13 cellular contexts compared by ENCODE assay signal in the genomic region with DNA sequence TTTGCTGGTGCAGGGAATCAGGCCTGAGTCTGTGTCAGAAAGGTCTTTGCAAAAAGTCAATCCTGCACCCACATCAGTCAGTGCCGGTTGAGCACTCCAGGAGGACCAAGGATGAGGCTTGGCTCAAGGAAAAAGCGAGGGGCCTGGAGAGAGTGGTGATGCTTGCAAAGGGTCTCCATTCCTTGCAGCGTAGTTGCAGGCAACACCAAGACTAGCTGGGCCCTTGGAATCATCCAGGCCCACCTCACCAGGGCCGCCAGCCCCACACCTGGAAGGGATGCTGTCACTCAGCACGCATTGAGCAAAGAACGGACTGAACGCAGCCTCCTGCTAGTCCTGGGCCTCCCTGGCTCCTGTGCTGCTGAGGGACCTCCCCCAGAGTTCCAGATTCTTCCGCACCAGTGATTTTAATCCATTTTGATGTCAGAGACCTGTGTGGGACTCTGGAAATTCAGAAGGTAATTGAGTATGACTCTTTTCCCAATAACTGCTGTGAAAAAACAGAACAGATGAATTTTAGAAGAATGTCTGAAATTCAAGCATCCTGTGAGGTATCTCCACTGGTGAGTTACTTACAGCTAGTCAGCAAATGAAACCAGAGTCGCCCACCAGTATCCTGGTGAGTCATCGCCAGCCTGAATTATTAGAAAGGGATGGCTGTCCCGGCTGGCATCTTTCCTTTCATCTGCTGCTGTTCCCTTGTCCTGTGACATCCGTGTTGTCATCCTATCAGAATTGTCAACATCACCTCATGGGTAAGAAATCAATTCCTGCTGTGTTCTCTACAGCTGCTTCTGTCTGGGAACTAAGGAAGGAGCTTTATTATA.
DNase-seq lines count a peak whose midpoint lies in the region; TF ChIP-seq lines count a peak whose summit lies in the region.
"Had no signal": no experiment of that assay in that cellular context is flagged by ENCODE, and none has a peak within 500 bp of the region (broad histone marks: within the 10 kb centered on the region; RNA-seq: fewer than 3 reads in every experiment).

No MANE protein-coding gene starts in this region.

- POLR2A ChIA-PET in CD8-positive, alpha-beta memory T cell (lab: Charles Lee): no interaction called here

- H3K27me3 ChIP-seq in mesendoderm (ENCODE audit: insufficient read depth, low read length, poor library complexity): no peaks in the 10 kb centered on the region
- H3K27me3 ChIP-seq in CD8-positive, alpha-beta memory T cell (ENCODE audit: insufficient read depth, low read length, poor library complexity, severe bottlenecking): no peaks in the 10 kb centered on the region
- H3K27me3 ChIP-seq: esophagus muscularis mucosa had no signal

- H3K23ac ChIP-seq in mesendoderm (ENCODE audit: low read length): no peak overlapping the region

- no peaks in the 10 kb centered on the region for H3K79me1 ChIP-seq in mesendoderm (ENCODE audit: low read length)

- H4K8ac ChIP-seq in mesendoderm (ENCODE audit: low read depth, low read length): no peak overlapping the region

- H3K4me1 Mint-ChIP-seq in CD8-positive, alpha-beta memory T cell: no peaks in the 10 kb centered on the region
- H3K4me1 Mint-ChIP-seq: activated CD4-positive, alpha-beta T cell treated with anti-CD3 and anti-CD28 coated beads for 36 hours had no signal

- WGBS in mesendoderm (ENCODE audit: extremely low coverage, insufficient coverage, low lambda C conversion rate): no CpG with 5 or more reads among the region's 12 CpGs

- no peak overlapping the region for H2BK5ac ChIP-seq in mesendoderm (ENCODE audit: low read length)

- H3K4me3 ChIP-seq in choroid plexus epithelial cell (ENCODE audit: low read depth, low read length) (no peak overlapping the region), mesendoderm (ENCODE audit: low read length) (no peak overlapping the region)
- no peak overlapping the region for H3K4me3 ChIP-seq in CD8-positive, alpha-beta memory T cell (ENCODE audit: low read length)
- H3K4me3 ChIP-seq: esophagus muscularis mucosa had no signal

- no peaks in the 10 kb centered on the region for H3K27me3 Mint-ChIP-seq in CD8-positive, alpha-beta memory T cell
- H3K27me3 Mint-ChIP-seq: activated CD4-positive, alpha-beta T cell treated with anti-CD3 and anti-CD28 coated beads for 36 hours; natural killer cell treated with Interleukin-12 subunit alpha and Interleukin-12 subunit beta and Interleukin-15 and Interleukin-18, amount 100 ng/mL, for 72 hours had no signal

- peaks cover 0 to 8% (median 3%) of the 10 kb centered on the region in 5 donors for H3K9me3 Mint-ChIP-seq in CD8-positive, alpha-beta memory T cell

- H2BK120ac ChIP-seq in mesendoderm (ENCODE audit: low read depth, low read length): no peak overlapping the region

- no peak overlapping the region for H2AK5ac ChIP-seq in mesendoderm (ENCODE audit: low read length)

- H2BK15ac ChIP-seq in mesendoderm (replicated peaks; ENCODE audit: low read depth): no peak overlapping the region

- CTCF ChIA-PET in CD8-positive, alpha-beta memory T cell (lab: Charles Lee): no interaction called here

- H3K9ac ChIP-seq in mesendoderm (ENCODE audit: low read length): no peak overlapping the region

- H3K79me2 ChIP-seq in mesendoderm (ENCODE audit: control insufficient read depth, insufficient read depth, low read length): no peaks in the 10 kb centered on the region

- H3K36me3 ChIP-seq in mesendoderm (ENCODE audit: control insufficient read depth, insufficient read depth, low read length): no peaks in the 10 kb centered on the region
- no peaks in the 10 kb centered on the region for H3K36me3 ChIP-seq in CD8-positive, alpha-beta memory T cell (ENCODE audit: insufficient read depth, low read length)

- no peak overlapping the region for H4K5ac ChIP-seq in mesendoderm (ENCODE audit: low read length)

- no peak overlapping the region for H3K56ac ChIP-seq in mesendoderm (ENCODE audit: low read length)

- DNase-seq in AG08396 (ENCODE audit: low spot score) (peak; percentile 49), LHCN-M2 (ENCODE audit: low read depth) (peak; percentile 78), choroid plexus epithelial cell (ENCODE audit: low read depth) (peak; percentile 59), mesendoderm (peak; percentile 74), NCI-H748 treated with DMSO at 0.1 percent for 48 hours (lab: John Stamatoyannopoulos, UW) (no peak)
- DNase-seq in stimulated activated CD4-positive, alpha-beta T cell treated with anti-CD3 and anti-CD28 coated beads, Interleukin-4, amount 100 ng/mL, for 24 hours: no peak
- DNase-seq in CD8-positive, alpha-beta memory T cell: no peak
- DNase-seq in stimulated activated CD4-positive, alpha-beta T cell treated with anti-CD3 and anti-CD28 coated beads, Interleukin-2, amount 100 ng/mL, for 48 hours: no peak
- DNase-seq: activated CD4-positive, alpha-beta T cell treated with anti-CD3 and anti-CD28 coated beads for 36 hours; central memory CD4-positive, alpha-beta T cell; NCI-H187 treated with DMSO at 0.1 percent for 48 hours had no signal

- H3K4ac ChIP-seq in mesendoderm (ENCODE audit: low read depth, low read length): no peak overlapping the region

- H3K36me3 Mint-ChIP-seq in CD8-positive, alpha-beta memory T cell: no peaks in the 10 kb centered on the region
- H3K36me3 Mint-ChIP-seq: natural killer cell treated with Interleukin-12 subunit alpha and Interleukin-12 subunit beta and Interleukin-15 and Interleukin-18, amount 100 ng/mL, for 72 hours had no signal

- H3K27ac ChIP-seq in mesendoderm (ENCODE audit: low read depth, low read length): no peak overlapping the region
- H3K27ac ChIP-seq in CD8-positive, alpha-beta memory T cell (ENCODE audit: low read depth, low read length): no peak overlapping the region
- H3K27ac ChIP-seq: esophagus muscularis mucosa had no signal

- no peaks in the 10 kb centered on the region for H3K9me3 ChIP-seq in CD8-positive, alpha-beta memory T cell (ENCODE audit: low read length)
- H3K9me3 ChIP-seq: esophagus muscularis mucosa had no signal

- peaks cover 8% of the 10 kb centered on the region for H3K4me1 ChIP-seq in mesendoderm (ENCODE audit: control insufficient read depth, low read depth, low read length)
- no peaks in the 10 kb centered on the region for H3K4me1 ChIP-seq in CD8-positive, alpha-beta memory T cell (ENCODE audit: insufficient read depth, low read length)

- H3K4me3 Mint-ChIP-seq in CD8-positive, alpha-beta memory T cell: no peak overlapping the region
- H3K4me3 Mint-ChIP-seq: activated CD4-positive, alpha-beta T cell treated with anti-CD3 and anti-CD28 coated beads for 36 hours; natural killer cell treated with Interleukin-12 subunit alpha and Interleukin-12 subunit beta and Interleukin-15 and Interleukin-18, amount 100 ng/mL, for 72 hours had no signal

- H3K4me2 ChIP-seq in mesendoderm (ENCODE audit: low read length): no peak overlapping the region

- H3K18ac ChIP-seq in mesendoderm (ENCODE audit: low read length): no peak overlapping the region

- H3K27ac Mint-ChIP-seq in CD8-positive, alpha-beta memory T cell: no peak overlapping the region
- H3K27ac Mint-ChIP-seq: activated CD4-positive, alpha-beta T cell treated with anti-CD3 and anti-CD28 coated beads for 36 hours; natural killer cell treated with Interleukin-12 subunit alpha and Interleukin-12 subunit beta and Interleukin-15 and Interleukin-18, amount 100 ng/mL, for 72 hours had no signal

- no peak for TF ChIP-seq CTCF in choroid plexus epithelial cell (conservative IDR thresholded peaks at IDR 0.05; ENCODE audit: low read depth, low read length)

Comparison
In these comparisons a context has a peak if more than half of its experiments do, and no peak if none do; other contexts are left out.
1. DNase-seq: peak in AG08396 (single experiment), LHCN-M2 (single experiment), choroid plexus epithelial cell (single experiment) and mesendoderm (single experiment); none in stimulated activated CD4-positive, alpha-beta T cell treated with anti-CD3 and anti-CD28 coated beads, Interleukin-4, amount 100 ng/mL, for 24 hours (single experiment), CD8-positive, alpha-beta memory T cell (0 of 5), NCI-H748 treated with DMSO at 0.1 percent for 48 hours (single experiment) and stimulated activated CD4-positive, alpha-beta T cell treated with anti-CD3 and anti-CD28 coated beads, Interleukin-2, amount 100 ng/mL, for 48 hours (0 of 2).